Comparison of ENCODE assay signal across 8 cellular contexts in the genomic region with DNA sequence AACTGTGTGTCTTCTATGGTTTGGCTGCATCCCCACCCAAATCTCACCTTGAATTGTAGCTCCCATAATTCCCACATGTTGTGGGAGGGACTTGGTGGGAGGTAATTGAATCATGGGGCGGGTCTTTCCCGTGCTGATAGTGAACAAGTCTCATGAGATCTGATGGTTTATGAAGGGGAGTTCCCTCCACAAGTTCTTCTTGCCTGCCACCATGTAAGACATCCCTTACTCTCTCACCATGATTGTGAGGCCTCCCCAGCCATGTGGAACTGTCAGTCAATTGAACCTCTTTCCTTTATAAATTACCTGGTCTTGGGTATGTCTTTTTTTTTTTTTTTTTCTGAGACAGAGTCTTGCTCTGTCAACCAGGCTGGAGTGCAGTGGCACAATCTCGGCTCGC. TPM values are rescaled to one million over a fixed set of nuclear protein-coding genes. Genes with fewer than 3 reads are reported as not detected.
DNase-seq lines count a peak whose midpoint lies in the region; ATAC-seq, FAIRE-seq and TF ChIP-seq lines count a peak whose summit lies in the region.
"Not testable (repeated sequence)": the region's sequence is repeated elsewhere in the genome, so short reads cannot be mapped to it uniquely, and the experiment has no call there.

No MANE protein-coding gene starts in this region.

- 0 out of 2 replicates have a peak overlapping the region, but pooled peaks have one; percentile 24 for H3K9ac ChIP-seq in OCI-LY3 (ENCODE audit: low read length)
- not testable (repeated sequence) for H3K9ac ChIP-seq in GM12878 (ENCODE audit: control insufficient read depth, insufficient read depth, low read length); subcutaneous abdominal adipose tissue (ENCODE audit: low read length in 5 of 5)

- not testable (repeated sequence) for H3K9me3 ChIP-seq in OCI-LY3 (ENCODE audit: insufficient read depth, low read length); GM12878 (replicated peaks; ENCODE audit: control insufficient read depth, insufficient read depth, low read length); right cardiac atrium (ENCODE audit: control insufficient read depth, low read length); subcutaneous abdominal adipose tissue (ENCODE audit: control insufficient read depth in 5 of 5, low read length in 5 of 5)

- CTCF ChIA-PET in GM12878 (lab: Yijun Ruan, JAX) = interaction anchor here (0.9 to 2.5 kb wide), 4 partner anchors 8 to 183 kb away, joined by 4 to 15 read pairs (median 8); no protein-coding TSS in a partner anchor

- FAIRE-seq in GM12878 (lab: Jason Lieb, UNC) = not testable (repeated sequence)

- H3K4me3 ChIP-seq in ACC112 (ENCODE audit: low read depth, low read length); GM12878; fibroblast of the aortic adventitia (ENCODE audit: low read depth, low read length); right cardiac atrium (ENCODE audit: low read length); subcutaneous abdominal adipose tissue (ENCODE audit: low read depth in 1 of 5, low read length in 5 of 5): not testable (repeated sequence)
- H3K4me3 ChIP-seq in OCI-LY3 (ENCODE audit: low read length) = peak overlapping the region; percentile 24

- H3K36me3 Mint-ChIP-seq in osteocyte (ENCODE audit: unreplicated experiment) = not testable (repeated sequence)

- peaks cover 15% of the 10 kb centered on the region for H3K4me1 ChIP-seq in ACC112 (ENCODE audit: control insufficient read depth, insufficient read depth, low read length, unreplicated experiment)
- peaks cover 26% of the 10 kb centered on the region for H3K4me1 ChIP-seq in OCI-LY3 (ENCODE audit: low read length)
- H3K4me1 ChIP-seq in GM12878 (ENCODE audit: control insufficient read depth, insufficient read depth, low read length); right cardiac atrium (ENCODE audit: control insufficient read depth, insufficient read depth, low read length): not testable (repeated sequence)
- peaks cover 0 to 12% (median 10%) of the 10 kb centered on the region in 5 donors for H3K4me1 ChIP-seq in subcutaneous abdominal adipose tissue (ENCODE audit: control insufficient read depth in 5 of 5, insufficient read depth in 5 of 5, low read length in 5 of 5)

- H3K27ac Mint-ChIP-seq in osteocyte (ENCODE audit: unreplicated experiment) = peak overlapping the region; percentile 9

- not testable (repeated sequence) for TF ChIP-seq POLR2A in GM12878 (IDR thresholded peaks at IDR 0.05; ENCODE audit: low read depth, low read length)

- WGBS in GM12878 (ENCODE audit: insufficient coverage, insufficient replicate concordance, low lambda C conversion rate, missing lambda C conversion rate) = 44% methylated on average over 4 of the region's 4 CpGs
- WGBS in right cardiac atrium = 77% methylated on average over 4 of the region's 4 CpGs

- in situ Hi-C loops in GM12878 (cut with MboI) = not testable (repeated sequence)

- not testable (repeated sequence) for H3K27me3 Mint-ChIP-seq in osteocyte (ENCODE audit: unreplicated experiment)

- not testable (repeated sequence) for TF ChIP-seq EP300 in GM12878 (IDR thresholded peaks at IDR 0.05; ENCODE audit: borderline replicate concordance in 1 of 2, control insufficient read depth in 1 of 2, low read depth in 2 of 2, low read length in 2 of 2)

- H3K36me3 ChIP-seq in ACC112 (ENCODE audit: insufficient read depth, low read length); OCI-LY3 (replicated peaks; ENCODE audit: low read depth, low read length); GM12878 (ENCODE audit: control insufficient read depth in 2 of 2, insufficient read depth in 2 of 2, low read length in 1 of 2); subcutaneous abdominal adipose tissue (ENCODE audit: control insufficient read depth in 5 of 5, insufficient read depth in 5 of 5, low read length in 5 of 5): not testable (repeated sequence)

- peak; percentile 64 for ATAC-seq in GM18511 (IDR thresholded peaks at IDR 0.05; ENCODE audit: unreplicated experiment)
- peak; percentile 58 for ATAC-seq in GM12878
- not testable (repeated sequence) for ATAC-seq in right cardiac atrium

- SMC1A ChIA-PET in GM12878 (lab: Charles Lee; ENCODE audit: uncharacterized antibody, unreplicated experiment) = interaction anchor here (0.7 to 2.6 kb wide), 7 partner anchors 9 to 143 kb away, joined by 3 to 25 read pairs (median 3); no protein-coding TSS in a partner anchor

- H3K27ac ChIP-seq in ACC112 (ENCODE audit: low read depth, low read length) (peak overlapping the region; percentile 57), OCI-LY3 (ENCODE audit: low read length) (peak overlapping the region; percentile 65), right cardiac atrium (ENCODE audit: low read length) (peak overlapping the region; percentile 78), subcutaneous abdominal adipose tissue (ENCODE audit: low read depth, low read length) (peak overlapping the region; percentile 70)
- not testable (repeated sequence) for H3K27ac ChIP-seq in GM12878 (ENCODE audit: control insufficient read depth, insufficient read depth)

- not testable (repeated sequence) for H3K4me3 Mint-ChIP-seq in osteocyte (ENCODE audit: unreplicated experiment)

- not testable (repeated sequence) for H3K27me3 ChIP-seq in ACC112 (ENCODE audit: insufficient read depth, low read length); OCI-LY3 (ENCODE audit: low read depth, low read length); GM12878 (replicated peaks in 1 of 2; ENCODE audit: control insufficient read depth in 2 of 2, insufficient read depth in 2 of 2, low read length in 1 of 2); right cardiac atrium (ENCODE audit: control insufficient read depth, insufficient read depth); subcutaneous abdominal adipose tissue (ENCODE audit: control insufficient read depth in 5 of 5, insufficient read depth in 4 of 5, low read length in 5 of 5)

- TF ChIP-seq RAD21 in GM12878 (IDR thresholded peaks at IDR 0.05; ENCODE audit: insufficient read depth, low read depth, low read length) = not testable (repeated sequence)

- H4K20me1 ChIP-seq in OCI-LY3 (ENCODE audit: insufficient read depth, low read length); GM12878 (ENCODE audit: control insufficient read depth, insufficient read depth): not testable (repeated sequence)

- RAD21 ChIA-PET in GM12878 (lab: Charles Lee; ENCODE audit: unreplicated experiment) = interaction anchor here (2.4 to 2.7 kb wide), 2 partner anchors 33 to 143 kb away, joined by 6 to 8 read pairs; no protein-coding TSS in a partner anchor

- intact Hi-C loops in GM12878 (cut with micrococcal nuclease; ENCODE audit: unreplicated experiment); right cardiac atrium (cut with DNase I): not testable (repeated sequence)

- POLR2A ChIA-PET in GM12878 (lab: Charles Lee) = interaction anchor here (0.7 kb wide), 1 partner anchor 8 kb away, joined by 3 read pairs; no protein-coding TSS in a partner anchor

- H3K9me3 Mint-ChIP-seq in osteocyte (ENCODE audit: unreplicated experiment) = not testable (repeated sequence)

- H2AFZ ChIP-seq in ACC112 (ENCODE audit: low read length, unreplicated experiment) (peak overlapping the region; percentile 41), OCI-LY3 (ENCODE audit: low read depth, low read length) (peak overlapping the region; percentile 28; the same call in 1 of the 2 replicates)
- not testable (repeated sequence) for H2AFZ ChIP-seq in GM12878 (ENCODE audit: control insufficient read depth, low read depth, low read length)

- not testable (repeated sequence) for TF ChIP-seq CTCF in OCI-LY3 (IDR thresholded peaks at IDR 0.05; ENCODE audit: low read depth, low read length); GM12878 (IDR thresholded peaks at IDR 0.05 in 2 of 3, conservative IDR thresholded peaks at IDR 0.05 in 1 of 3; ENCODE audit: control insufficient read depth in 2 of 3, extremely low read depth in 1 of 3, insufficient read depth in 1 of 3, low read depth in 3 of 3, low read length in 3 of 3); fibroblast of the aortic adventitia (IDR thresholded peaks at IDR 0.05; ENCODE audit: insufficient read depth, low read length); osteocyte (IDR thresholded peaks at IDR 0.05)

- not testable (repeated sequence) for BruUV-seq in GM12878 (replicated peaks; lab: Mats Ljungman, UMichigan)

- not testable (repeated sequence) for DNase-seq in GM12878 (ENCODE audit: low read depth, low spot score); right cardiac atrium; osteocyte (ENCODE audit: extremely low spot score, unreplicated experiment)
- peak; percentile 20 for DNase-seq in fibroblast of the aortic adventitia (ENCODE audit: low read depth)

- H3K4me1 Mint-ChIP-seq in osteocyte (ENCODE audit: unreplicated experiment) = peaks cover 11% of the 10 kb centered on the region

- H3K4me2 ChIP-seq in OCI-LY3 (ENCODE audit: low read length) = peak overlapping the region; percentile 58
- not testable (repeated sequence) for H3K4me2 ChIP-seq in GM12878 (ENCODE audit: control insufficient read depth, insufficient read depth)

- not testable (repeated sequence) for H3K79me2 ChIP-seq in ACC112 (ENCODE audit: control insufficient read depth, insufficient read depth, low read length, unreplicated experiment); OCI-LY3 (ENCODE audit: low read length); GM12878 (ENCODE audit: control insufficient read depth, insufficient read depth, low read length)

RNA-seq across cellular contexts. Expression of gene GNA12, which starts 9.4 kb away (rescaled TPM):
- total RNA-seq in GM12878 (2013; cell fraction: nucleolus; rRNA removed) = 23.6 and 23.7 TPM in 2 replicates
- 8.0 and 8.6 TPM in 2 replicates for total RNA-seq in GM12878 (2014; rRNA removed)
- 15.5 and 16.6 TPM in 2 replicates for total RNA-seq in GM12878 (2014; rRNA removed; fragmentation: Illumina TruSeq; extraction: Trizol)
- 42.1 and 42.8 TPM in 2 replicates for total RNA-seq in GM12878 (2021)
- 8.9 TPM for polyA plus RNA-seq in GM12878 (2011; ENCODE audit: low read depth)
- polyA plus RNA-seq in GM12878 (2011; rRNA removed) = 26.8 and 51.8 TPM in 2 replicates
- 40.7 and 58.1 TPM in 2 replicates for polyA plus RNA-seq in GM12878 (2011; cell fraction: cytosol; rRNA removed)
- 29.2 and 33.1 TPM in 2 replicates for polyA plus RNA-seq in GM12878 (2011; cell fraction: nucleus; rRNA removed)
- polyA plus RNA-seq in GM12878 (2012) = 15.2 and 16.0 TPM in 2 replicates
- polyA plus RNA-seq in GM12878 (2014; fragmentation: Illumina TruSeq; extraction: Trizol) = 13.0 and 31.2 TPM in 2 replicates
- 1 to 10 TPM; 1.9 to 3.0 TPM for polyA plus RNA-seq in GM12878 (2014; fragmentation: Nextera tagmentation; extraction: Ambion mirVana)
- polyA plus RNA-seq in GM12878 (2014; rRNA removed) = 34.5 and 34.9 TPM in 2 replicates
- polyA plus RNA-seq in GM12878 (2016; fragmentation: Nextera tagmentation; extraction: Ambion mirVana) = 1 to 10 TPM; 3.4 to 4.1 TPM
- 72.4 and 89.6 TPM in 2 replicates for polyA minus RNA-seq in GM12878 (2011; rRNA and poly(A)+ RNA removed)
- polyA minus RNA-seq in GM12878 (2011; cell fraction: cytosol; rRNA and poly(A)+ RNA removed) = 21.6 and 25.6 TPM in 2 replicates
- 8.6 and 17.8 TPM in 2 replicates for polyA minus RNA-seq in GM12878 (2011; cell fraction: nucleus; rRNA and poly(A)+ RNA removed)
- 16.2 and 19.5 TPM in 2 replicates for total RNA-seq in fibroblast of the aortic adventitia (ENCODE audit: low replicate concordance)
- total RNA-seq in right cardiac atrium = 10 to 100 TPM; 60.8 to 68.1 (median 64.4) TPM
- polyA plus RNA-seq in right cardiac atrium = 32.8 TPM
- 68.8 and 69.5 TPM in 2 replicates for total RNA-seq in osteocyte
